1 cellular context compared by ENCODE assay signal in genomic region chr9:389758-390157, GRCh38.
TF ChIP-seq lines count a peak whose summit lies in the region.

No MANE protein-coding gene starts in this region.

TF ChIP-seq in GM23338, 12 proteins besides CTCF, POLR2A, EP300 and RAD21:
- TF ChIP-seq ZNF462 (CRISPR knock-in tag; IDR thresholded peaks at IDR 0.05) (no peak), EZH2 (IDR thresholded peaks at IDR 0.05; ENCODE audit: low read depth, unreplicated experiment) (no peak), JUNB (IDR thresholded peaks at IDR 0.05; ENCODE audit: unreplicated experiment) (no peak)
